ENCODE assay signal across 17 cellular contexts in the genomic region with DNA sequence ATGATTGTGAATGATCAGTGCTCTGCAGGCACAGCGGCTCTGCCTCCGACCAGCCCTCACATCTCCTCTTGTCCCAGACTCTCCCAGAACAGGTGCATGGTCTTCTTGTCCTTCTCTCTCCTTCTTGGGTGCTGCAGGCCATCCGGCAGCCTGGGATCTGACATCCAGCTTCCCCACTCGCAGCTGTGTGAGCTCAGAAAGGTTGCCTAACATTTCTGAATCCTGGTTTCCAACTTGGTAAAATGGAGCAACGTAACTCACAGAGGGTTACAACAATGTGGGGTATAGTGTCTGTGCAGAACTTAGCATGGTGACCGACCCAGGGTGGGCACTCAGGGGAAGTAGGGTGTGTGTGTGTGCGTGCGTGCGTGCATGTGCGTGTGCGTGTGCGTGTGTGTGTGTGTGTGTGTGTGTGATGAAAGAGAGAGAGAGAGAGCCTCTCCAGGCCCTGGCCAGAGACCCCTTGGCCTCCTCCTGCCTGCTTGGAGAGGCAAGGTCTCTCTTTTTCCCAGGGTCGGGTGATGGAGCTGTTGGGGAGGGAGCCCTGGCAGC.
DNase-seq lines count a peak whose midpoint lies in the region; ATAC-seq, FAIRE-seq and TF ChIP-seq lines count a peak whose summit lies in the region.
"Had no signal": no experiment of that assay in that cellular context is flagged by ENCODE, and none has a peak within 500 bp of the region (broad histone marks: within the 10 kb centered on the region; RNA-seq: fewer than 3 reads in every experiment).

No MANE protein-coding gene starts in this region.

- H3K4me1 ChIP-seq in GM12878 (ENCODE audit: control insufficient read depth, insufficient read depth, low read length) = peaks cover 59% of the 10 kb centered on the region

- no peak for TF ChIP-seq RAD21 in GM12878 (IDR thresholded peaks at IDR 0.05; ENCODE audit: insufficient read depth, low read depth, low read length)

- H3K4me3 Mint-ChIP-seq in natural killer cell = peak overlapping the region; percentile 14
- no peak overlapping the region for H3K4me3 Mint-ChIP-seq in natural killer cell treated with Interleukin-12 subunit alpha and Interleukin-12 subunit beta and Interleukin-15 and Interleukin-18, amount 100 ng/mL, for 72 hours
- no peak overlapping the region for H3K4me3 Mint-ChIP-seq in neural crest cell
- no peak overlapping the region for H3K4me3 Mint-ChIP-seq in activated CD4-positive, alpha-beta memory T cell treated with anti-CD3 and anti-CD28 coated beads for 36 hours

- DNase-seq in natural killer cell = no peak
- DNase-seq in natural killer cell treated with Interleukin-12 subunit alpha and Interleukin-12 subunit beta and Interleukin-15 and Interleukin-18, amount 100 ng/mL, for 72 hours (ENCODE audit: low spot score) = no peak
- no peak for DNase-seq in GM12878 (ENCODE audit: low read depth, low spot score)
- no peak for DNase-seq in neural crest cell (ENCODE audit: low read depth, low spot score)
- no peak for DNase-seq in activated gamma-delta T cell treated with Interleukin-2 at 50 U/mL for 16 hours
- no peak for DNase-seq in activated CD4-positive, alpha-beta memory T cell treated with anti-CD3 and anti-CD28 coated beads for 36 hours
- DNase-seq in WERI-Rb-1 = no peak
- DNase-seq: NCI-H187, NCI-H226, NCI-H524 treated with DMSO at 0.1 percent for 48 hours, OCI-M1, SIG-M5 had no signal

- SMC1A ChIA-PET in GM12878 (lab: Charles Lee; ENCODE audit: uncharacterized antibody, unreplicated experiment) = interaction anchor here (3.6 to 5.4 kb wide), 2 partner anchors 8 to 38 kb away, joined by 14 to 42 read pairs; no protein-coding TSS in a partner anchor

- no peak overlapping the region for H2AFZ ChIP-seq in GM12878 (ENCODE audit: control insufficient read depth, low read depth, low read length)

- H3K36me3 ChIP-seq in GM12878 (ENCODE audit: control insufficient read depth in 2 of 2, insufficient read depth in 2 of 2, low read length in 1 of 2) = no peaks in the 10 kb centered on the region
- H3K36me3 ChIP-seq in WERI-Rb-1 = no peaks in the 10 kb centered on the region

- H3K27me3 ChIP-seq in GM12878 (replicated peaks in 1 of 2; ENCODE audit: control insufficient read depth in 2 of 2, insufficient read depth in 2 of 2, low read length in 1 of 2) (no peaks in the 10 kb centered on the region), WERI-Rb-1 (ENCODE audit: insufficient read depth, low read depth, severe bottlenecking) (no peaks in the 10 kb centered on the region)

- no peak for TF ChIP-seq EP300 in GM12878 (IDR thresholded peaks at IDR 0.05; ENCODE audit: borderline replicate concordance in 1 of 2, control insufficient read depth in 1 of 2, low read depth in 2 of 2, low read length in 2 of 2)

- POLR2A ChIA-PET in GM12878 (lab: Charles Lee) = no interaction called here
- POLR2A ChIA-PET in activated CD4-positive, alpha-beta memory T cell treated with anti-CD3 and anti-CD28 coated beads for 36 hours (lab: Charles Lee) = no interaction called here

- H3K9ac ChIP-seq in GM12878 (ENCODE audit: control insufficient read depth, insufficient read depth, low read length) = no peak overlapping the region

- H3K27ac ChIP-seq in GM12878 (ENCODE audit: control insufficient read depth, insufficient read depth) (peak overlapping the region; percentile 35; the same call in 1 of the 2 replicates), WERI-Rb-1 (no peak overlapping the region)
- H3K27ac ChIP-seq: HL-60 had no signal

- ATAC-seq in natural killer cell (no peak), GM12878 (no peak)
- no peak for ATAC-seq in natural killer cell treated with Interleukin-12 subunit alpha and Interleukin-12 subunit beta and Interleukin-15 and Interleukin-18, amount 100 ng/mL, for 72 hours
- ATAC-seq: HCT116 had no signal

- H4K20me1 ChIP-seq in GM12878 (ENCODE audit: control insufficient read depth, insufficient read depth) = no peaks in the 10 kb centered on the region

- H3K4me3 ChIP-seq in GM12878 (no peak overlapping the region), WERI-Rb-1 (ENCODE audit: low read depth, low read length) (no peak overlapping the region)

- H3K79me2 ChIP-seq in GM12878 (ENCODE audit: control insufficient read depth, insufficient read depth, low read length) = no peaks in the 10 kb centered on the region

- no peaks in the 10 kb centered on the region for H3K9me3 Mint-ChIP-seq in natural killer cell
- H3K9me3 Mint-ChIP-seq in natural killer cell treated with Interleukin-12 subunit alpha and Interleukin-12 subunit beta and Interleukin-15 and Interleukin-18, amount 100 ng/mL, for 72 hours = no peaks in the 10 kb centered on the region
- H3K9me3 Mint-ChIP-seq in neural crest cell = no peaks in the 10 kb centered on the region
- H3K9me3 Mint-ChIP-seq in activated CD4-positive, alpha-beta memory T cell treated with anti-CD3 and anti-CD28 coated beads for 36 hours = no peaks in the 10 kb centered on the region

- FAIRE-seq in GM12878 (lab: Jason Lieb, UNC) = no peak
- FAIRE-seq: A204.1, HTR-8/SVneo had no signal

- RAD21 ChIA-PET in GM12878 (lab: Charles Lee; ENCODE audit: unreplicated experiment) = interaction anchor here (1.1 to 3.2 kb wide), 2 partner anchors 37 to 39 kb away, joined by 3 to 15 read pairs; no protein-coding TSS in a partner anchor

- TF ChIP-seq CTCF in natural killer cell (IDR thresholded peaks at IDR 0.05) (no peak), GM12878 (IDR thresholded peaks at IDR 0.05 in 2 of 3, conservative IDR thresholded peaks at IDR 0.05 in 1 of 3; ENCODE audit: control insufficient read depth in 2 of 3, extremely low read depth in 1 of 3, insufficient read depth in 1 of 3, low read depth in 3 of 3, low read length in 3 of 3) (no peak), neural crest cell (conservative IDR thresholded peaks at IDR 0.05) (no peak), WERI-Rb-1 (IDR thresholded peaks at IDR 0.05; ENCODE audit: low read depth, low read length) (no peak)

- TF ChIP-seq POLR2A in GM12878 (IDR thresholded peaks at IDR 0.05; ENCODE audit: low read depth, low read length) = no peak

- peak overlapping the region; percentile 9 for H3K4me2 ChIP-seq in GM12878 (ENCODE audit: control insufficient read depth, insufficient read depth)

- peaks cover 5 to 18% of the 10 kb centered on the region in 2 donors for H3K27me3 Mint-ChIP-seq in natural killer cell (ENCODE audit: low read depth in 2 of 2)
- H3K27me3 Mint-ChIP-seq in natural killer cell treated with Interleukin-12 subunit alpha and Interleukin-12 subunit beta and Interleukin-15 and Interleukin-18, amount 100 ng/mL, for 72 hours = peaks cover 20 to 24% of the 10 kb centered on the region in 2 donors
- no peaks in the 10 kb centered on the region for H3K27me3 Mint-ChIP-seq in neural crest cell (ENCODE audit: low read depth)
- peaks cover 9% of the 10 kb centered on the region for H3K27me3 Mint-ChIP-seq in activated CD4-positive, alpha-beta memory T cell treated with anti-CD3 and anti-CD28 coated beads for 36 hours

- peaks cover 4% of the 10 kb centered on the region; the same call in 2 of the 3 replicates for H3K9me3 ChIP-seq in GM12878 (replicated peaks; ENCODE audit: control insufficient read depth, insufficient read depth, low read length)
- H3K9me3 ChIP-seq in WERI-Rb-1 (ENCODE audit: severe bottlenecking) = no peaks in the 10 kb centered on the region
- H3K9me3 ChIP-seq: Caco-2 had no signal

- H3K4me1 Mint-ChIP-seq in natural killer cell = peaks cover 45 to 61% of the 10 kb centered on the region in 2 donors
- H3K4me1 Mint-ChIP-seq in natural killer cell treated with Interleukin-12 subunit alpha and Interleukin-12 subunit beta and Interleukin-15 and Interleukin-18, amount 100 ng/mL, for 72 hours (ENCODE audit: low read depth in 2 of 2) = peaks cover 35 to 44% of the 10 kb centered on the region in 2 donors
- H3K4me1 Mint-ChIP-seq in neural crest cell = peaks cover 16% of the 10 kb centered on the region
- H3K4me1 Mint-ChIP-seq in activated CD4-positive, alpha-beta memory T cell treated with anti-CD3 and anti-CD28 coated beads for 36 hours (ENCODE audit: low read depth) = peaks cover 12% of the 10 kb centered on the region

- in situ Hi-C loops in GM12878 (cut with MboI) = no loop called here

- no peaks in the 10 kb centered on the region for H3K36me3 Mint-ChIP-seq in natural killer cell
- no peaks in the 10 kb centered on the region for H3K36me3 Mint-ChIP-seq in natural killer cell treated with Interleukin-12 subunit alpha and Interleukin-12 subunit beta and Interleukin-15 and Interleukin-18, amount 100 ng/mL, for 72 hours
- H3K36me3 Mint-ChIP-seq in neural crest cell (ENCODE audit: low read depth) = no peaks in the 10 kb centered on the region
- no peaks in the 10 kb centered on the region for H3K36me3 Mint-ChIP-seq in activated CD4-positive, alpha-beta memory T cell treated with anti-CD3 and anti-CD28 coated beads for 36 hours

- intact Hi-C loops in natural killer cell (cut with micrococcal nuclease) = loop anchor here (5.0 kb wide), 1 partner anchor 176 kb away; a partner anchor contains a TSS
- intact Hi-C loops in GM12878 (cut with micrococcal nuclease; ENCODE audit: unreplicated experiment) = loop anchor here (5.0 kb wide), 1 partner anchor 176 kb away; a partner anchor contains a TSS
- intact Hi-C loops in activated CD4-positive, alpha-beta memory T cell treated with anti-CD3 and anti-CD28 coated beads for 36 hours (cut with micrococcal nuclease) = no loop called here

- CTCF ChIA-PET in GM12878 (lab: Yijun Ruan, JAX) = interaction anchor here (1.6 to 1.7 kb wide), 2 partner anchors 15 to 39 kb away, joined by 5 to 6 read pairs; no protein-coding TSS in a partner anchor
- CTCF ChIA-PET in activated CD4-positive, alpha-beta memory T cell treated with anti-CD3 and anti-CD28 coated beads for 36 hours (lab: Charles Lee) = interaction anchor here (0.9 kb wide), 1 partner anchor 176 kb away, joined by 7 read pairs; a partner anchor contains a TSS

- WGBS in GM12878 (ENCODE audit: insufficient coverage, insufficient replicate concordance, low lambda C conversion rate, missing lambda C conversion rate) = 68% methylated on average over 13 of the region's 13 CpGs

- BruUV-seq in GM12878 (replicated peaks; lab: Mats Ljungman, UMichigan) = no TSS peak

- H3K27ac Mint-ChIP-seq in natural killer cell (peak overlapping the region in 1 of 2 donors; percentile 77), neural crest cell (ENCODE audit: unreplicated experiment) (peak overlapping the region; percentile 67)
- no peak overlapping the region for H3K27ac Mint-ChIP-seq in natural killer cell treated with Interleukin-12 subunit alpha and Interleukin-12 subunit beta and Interleukin-15 and Interleukin-18, amount 100 ng/mL, for 72 hours
- no peak overlapping the region for H3K27ac Mint-ChIP-seq in activated CD4-positive, alpha-beta memory T cell treated with anti-CD3 and anti-CD28 coated beads for 36 hours

TF ChIP-seq in GM12878, 131 proteins besides CTCF, POLR2A, EP300 and RAD21:
- no peak for TF ChIP-seq SMAD1 (IDR thresholded peaks at IDR 0.05; ENCODE audit: low read depth, partially characterized antibody)
TF ChIP-seq in GM12878: peak in this region for 0.
